In genomic region chr3:72028726-72029125, GRCh38 we compare ENCODE assay signal across 1 cellular context.
A peak's percentile ranks its signal among the peaks of the same experiment; 100 is the strongest.
TF ChIP-seq lines count a peak whose summit lies in the region.

No MANE protein-coding gene starts in this region.

TF ChIP-seq in K562, 482 proteins besides CTCF, POLR2A, EP300 and RAD21:
- TF ChIP-seq HINFP (tag; conservative IDR thresholded peaks at IDR 0.05; ENCODE audit: low read depth) (peak; percentile 61), SUPT5H (IDR thresholded peaks at IDR 0.05) (peak; percentile 46; the same call in 1 of the 2 replicates), POLR2H (tag; IDR thresholded peaks at IDR 0.05; ENCODE audit: low read depth) (peak; percentile 30; the same call in 1 of the 2 replicates), KDM5B (IDR thresholded peaks at IDR 0.05; ENCODE audit: insufficient replicate concordance, low read depth, low read length) (peak; percentile 60), MLLT1 (IDR thresholded peaks at IDR 0.05) (peak in 1 of 2 experiments; percentile 35; a peak in 1 of 4 replicates), POLR2B (IDR thresholded peaks at IDR 0.05; ENCODE audit: low read depth, partially characterized antibody) (peak; percentile 69), CUX1 (CRISPR knock-in tag; IDR thresholded peaks at IDR 0.05) (peak; percentile 63; the same call in 1 of the 2 replicates)
